In the genomic region with DNA sequence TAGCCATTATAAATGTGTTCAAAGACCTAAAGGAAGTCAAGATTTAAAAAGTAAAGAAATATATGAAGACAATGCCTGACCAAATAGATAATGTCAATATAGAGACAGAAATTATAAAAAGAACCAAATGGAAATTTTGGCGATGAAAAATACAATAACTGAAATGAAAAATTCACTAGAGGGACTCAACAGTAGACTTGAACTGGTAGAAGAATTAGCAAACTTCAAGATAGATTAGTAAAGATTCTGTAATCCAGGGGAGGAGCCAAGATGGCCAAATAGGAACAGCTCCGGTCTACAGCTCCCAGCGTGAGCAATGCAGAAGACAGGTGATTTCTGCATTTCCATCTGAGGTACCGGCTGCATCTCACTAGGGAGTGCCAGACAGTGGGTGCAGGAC, we compare ENCODE assay signal across 21 cellular contexts.
A peak's percentile ranks its signal among the peaks of the same experiment; 100 is the strongest.
DNase-seq lines count a peak whose midpoint lies in the region; ATAC-seq, FAIRE-seq and TF ChIP-seq lines count a peak whose summit lies in the region.
"Had no signal": no experiment of that assay in that cellular context is flagged by ENCODE, and none has a peak within 500 bp of the region (broad histone marks: within the 10 kb centered on the region; RNA-seq: fewer than 3 reads in every experiment).

No MANE protein-coding gene starts in this region.

- H3K9me3 ChIP-seq in HepG2 (ENCODE audit: low read length) (peaks cover 11% of the 10 kb centered on the region), right lobe of liver (no peaks in the 10 kb centered on the region), HUES6 (ENCODE audit: control insufficient read depth, insufficient read depth, low read depth, low read length) (no peaks in the 10 kb centered on the region), iPS-18a (ENCODE audit: control insufficient read depth, low read depth, low read length) (no peaks in the 10 kb centered on the region), pancreas (no peaks in the 10 kb centered on the region)
- H3K9me3 ChIP-seq: BE2C had no signal

- H3K4me3 Mint-ChIP-seq in WTC11: peak overlapping the region; percentile 68
- H3K4me3 Mint-ChIP-seq: CD4-positive, CD25-positive, alpha-beta regulatory T cell; CD8-positive, alpha-beta memory T cell had no signal

- H3K36me3 Mint-ChIP-seq in WTC11: peaks cover 3% of the 10 kb centered on the region
- H3K36me3 Mint-ChIP-seq: CD4-positive, CD25-positive, alpha-beta regulatory T cell; CD8-positive, alpha-beta memory T cell had no signal

- no peak overlapping the region for H3K4me3 ChIP-seq in HepG2 (replicated peaks in 1 of 3; ENCODE audit: insufficient read depth in 1 of 3, low read depth in 2 of 3, low read length in 3 of 3)
- H3K4me3 ChIP-seq in right lobe of liver: no peak overlapping the region
- peak overlapping the region; percentile 62 for H3K4me3 ChIP-seq in HUES6 (ENCODE audit: low read depth, low read length)
- peak overlapping the region; percentile 55 for H3K4me3 ChIP-seq in iPS-18a (ENCODE audit: low read length)
- H3K4me3 ChIP-seq in pancreas: no peak overlapping the region
- H3K4me3 ChIP-seq: GM12878 had no signal

- H3K9ac ChIP-seq in HepG2 (ENCODE audit: insufficient read depth, low read depth, low read length) (no peak overlapping the region), HUES6 (ENCODE audit: low read length) (peak overlapping the region; percentile 68), iPS-18a (ENCODE audit: low read length) (peak overlapping the region; percentile 39)

- CTCF ChIA-PET in HepG2 (lab: Yijun Ruan, JAX; ENCODE audit: low intra/inter-chr PET ratio, low total read pairs) (no interaction called here), WTC11 (lab: Charles Lee) (no interaction called here)

- no peaks in the 10 kb centered on the region for H3K27me3 ChIP-seq in HepG2 (ENCODE audit: control insufficient read depth in 1 of 2, insufficient read depth in 2 of 2, low read length in 2 of 2)
- no peaks in the 10 kb centered on the region for H3K27me3 ChIP-seq in right lobe of liver
- H3K27me3 ChIP-seq in HUES6 (ENCODE audit: control insufficient read depth, insufficient read depth, low read length): no peaks in the 10 kb centered on the region
- H3K27me3 ChIP-seq in iPS-18a (ENCODE audit: control insufficient read depth, insufficient read depth, low read length): peaks cover 24% of the 10 kb centered on the region
- H3K27me3 ChIP-seq in pancreas: no peaks in the 10 kb centered on the region
- H3K27me3 ChIP-seq: BE2C had no signal

- H3K27ac ChIP-seq in HepG2 (ENCODE audit: extremely low read length, insufficient read depth, low read length) (no peak overlapping the region), right lobe of liver (no peak overlapping the region), HUES6 (ENCODE audit: low read depth, low read length) (no peak overlapping the region), iPS-18a (ENCODE audit: low read length) (no peak overlapping the region), pancreas (no peak overlapping the region)
- H3K27ac ChIP-seq: HL-60 had no signal

- no peak overlapping the region for H2AFZ ChIP-seq in HepG2 (ENCODE audit: low read length)

- H3K27me3 Mint-ChIP-seq in WTC11 (ENCODE audit: low read depth): no peaks in the 10 kb centered on the region

- intact Hi-C loops in HepG2 (cut with micrococcal nuclease; ENCODE audit: unreplicated experiment) (no loop called here), right lobe of liver (cut with DNase I) (no loop called here), pancreas (cut with DNase I) (no loop called here)

- no peaks in the 10 kb centered on the region for H3K36me3 ChIP-seq in HepG2 (replicated peaks in 1 of 2; ENCODE audit: control insufficient read depth in 1 of 2, insufficient read depth in 2 of 2, low read length in 2 of 2)
- H3K36me3 ChIP-seq in right lobe of liver: no peaks in the 10 kb centered on the region
- no peaks in the 10 kb centered on the region for H3K36me3 ChIP-seq in HUES6 (ENCODE audit: control insufficient read depth, insufficient read depth, low read length)
- H3K36me3 ChIP-seq in iPS-18a (ENCODE audit: control insufficient read depth, low read depth, low read length): no peaks in the 10 kb centered on the region
- H3K36me3 ChIP-seq in pancreas: no peaks in the 10 kb centered on the region
- H3K36me3 ChIP-seq: BE2C had no signal

- peaks cover 22% of the 10 kb centered on the region for H3K4me1 Mint-ChIP-seq in WTC11
- H3K4me1 Mint-ChIP-seq: CD4-positive, CD25-positive, alpha-beta regulatory T cell; CD8-positive, alpha-beta memory T cell had no signal

- H3K9me3 Mint-ChIP-seq in WTC11: peaks cover 6% of the 10 kb centered on the region

- no peak for TF ChIP-seq RAD21 in HepG2 (CRISPR knock-in tag; IDR thresholded peaks at IDR 0.05)

- H3K27ac Mint-ChIP-seq in WTC11: peak overlapping the region; percentile 13; the same call in 1 of the 2 replicates
- H3K27ac Mint-ChIP-seq: CD4-positive, CD25-positive, alpha-beta regulatory T cell; CD8-positive, alpha-beta memory T cell had no signal

- POLR2A ChIA-PET in HepG2 (lab: Yijun Ruan, JAX): no interaction called here
- POLR2A ChIA-PET in WTC11 (lab: Charles Lee): no interaction called here

- FAIRE-seq in HepG2 (lab: Jason Lieb, UNC) (no peak), pancreas (lab: Jason Lieb, UNC) (no peak)
- FAIRE-seq: GM12878, GM19239, H54 had no signal

- H3K4me1 ChIP-seq in HepG2 (ENCODE audit: insufficient read depth, low read length) (no peaks in the 10 kb centered on the region), right lobe of liver (no peaks in the 10 kb centered on the region), HUES6 (ENCODE audit: control insufficient read depth, insufficient read depth, low read length) (peaks cover 9% of the 10 kb centered on the region), iPS-18a (ENCODE audit: control insufficient read depth, low read depth, low read length) (peaks cover 7% of the 10 kb centered on the region), pancreas (no peaks in the 10 kb centered on the region)
- H3K4me1 ChIP-seq: BE2C had no signal

- H3K4me2 ChIP-seq in HepG2 (ENCODE audit: low read depth, low read length): no peak overlapping the region

- H4K20me1 ChIP-seq in HepG2 (ENCODE audit: insufficient read depth, low read length): no peaks in the 10 kb centered on the region

- no peak for DNase-seq in HepG2 (ENCODE audit: low spot score)
- DNase-seq in right lobe of liver: no peak
- DNase-seq in WTC11 (ENCODE audit: low spot score): no peak
- DNase-seq in pancreas: no peak
- DNase-seq in activated CD8-positive, alpha-beta memory T cell treated with anti-CD3 and anti-CD28 coated beads, Interleukin-2, amount 50 U/mL, for 48 hours: no peak
- DNase-seq: 8988T; BE2C; C1 segment of cervical spinal cord; CD4-positive, CD25-positive, alpha-beta regulatory T cell; COR-L47; DMS79 treated with DMSO at 0.1 percent for 48 hours; Kasumi-1; KG1 had no signal

- in situ Hi-C loops in HepG2 (cut with HindIII; ENCODE audit: extremely low pct_ligation_motif_present, low pct_unique_long_range_greater_than_20kb): no loop called here

- no TSS peak for BruUV-seq in HepG2 (replicated peaks; lab: Mats Ljungman, UMichigan)

- no peak for ATAC-seq in HepG2
- ATAC-seq in right lobe of liver: no peak
- ATAC-seq in WTC11: no peak
- no peak for ATAC-seq in pancreas
- no peak for ATAC-seq in HG03439 (IDR thresholded peaks at IDR 0.05; ENCODE audit: unreplicated experiment)
- ATAC-seq: GM12878 had no signal

- TF ChIP-seq EP300 in HepG2 (IDR thresholded peaks at IDR 0.05; ENCODE audit: low read depth in 2 of 2, low read length in 2 of 2): no peak
- TF ChIP-seq EP300 in HepG2 (CRISPR knock-in tag; IDR thresholded peaks at IDR 0.05; ENCODE audit: borderline replicate concordance): no peak

- TF ChIP-seq POLR2A in HepG2 (IDR thresholded peaks at IDR 0.05; ENCODE audit: insufficient read depth in 1 of 2, low read depth in 2 of 2, low read length in 2 of 2) (no peak), right lobe of liver (IDR thresholded peaks at IDR 0.05) (no peak)

- H3K79me2 ChIP-seq in HepG2 (ENCODE audit: insufficient read depth, low read length): no peaks in the 10 kb centered on the region

- WGBS in HepG2 (ENCODE audit: low lambda C conversion rate): 78% methylated on average over 4 of the region's 4 CpGs
- WGBS in right lobe of liver (ENCODE audit: insufficient coverage, low coverage, low lambda C conversion rate, missing lambda C conversion rate): 84% methylated on average over 3 of the region's 4 CpGs
- WGBS in pancreas, 2 donors: 90 to 96% methylated on average over 4 of the region's 4 CpGs

- TF ChIP-seq CTCF in HepG2 (CRISPR knock-in tag; IDR thresholded peaks at IDR 0.05) (no peak), right lobe of liver (IDR thresholded peaks at IDR 0.05) (no peak), WTC11 (IDR thresholded peaks at IDR 0.05) (no peak), pancreas (IDR thresholded peaks at IDR 0.05) (no peak)

TF ChIP-seq in HepG2, 621 proteins besides CTCF, POLR2A, EP300 and RAD21 (continues in another document):
- no peak for TF ChIP-seq ZSCAN30 (CRISPR knock-in tag; IDR thresholded peaks at IDR 0.05)

TF ChIP-seq in WTC11, 78 proteins besides CTCF, POLR2A, EP300 and RAD21 (continues in another document):
- TF ChIP-seq, protein P1, sequence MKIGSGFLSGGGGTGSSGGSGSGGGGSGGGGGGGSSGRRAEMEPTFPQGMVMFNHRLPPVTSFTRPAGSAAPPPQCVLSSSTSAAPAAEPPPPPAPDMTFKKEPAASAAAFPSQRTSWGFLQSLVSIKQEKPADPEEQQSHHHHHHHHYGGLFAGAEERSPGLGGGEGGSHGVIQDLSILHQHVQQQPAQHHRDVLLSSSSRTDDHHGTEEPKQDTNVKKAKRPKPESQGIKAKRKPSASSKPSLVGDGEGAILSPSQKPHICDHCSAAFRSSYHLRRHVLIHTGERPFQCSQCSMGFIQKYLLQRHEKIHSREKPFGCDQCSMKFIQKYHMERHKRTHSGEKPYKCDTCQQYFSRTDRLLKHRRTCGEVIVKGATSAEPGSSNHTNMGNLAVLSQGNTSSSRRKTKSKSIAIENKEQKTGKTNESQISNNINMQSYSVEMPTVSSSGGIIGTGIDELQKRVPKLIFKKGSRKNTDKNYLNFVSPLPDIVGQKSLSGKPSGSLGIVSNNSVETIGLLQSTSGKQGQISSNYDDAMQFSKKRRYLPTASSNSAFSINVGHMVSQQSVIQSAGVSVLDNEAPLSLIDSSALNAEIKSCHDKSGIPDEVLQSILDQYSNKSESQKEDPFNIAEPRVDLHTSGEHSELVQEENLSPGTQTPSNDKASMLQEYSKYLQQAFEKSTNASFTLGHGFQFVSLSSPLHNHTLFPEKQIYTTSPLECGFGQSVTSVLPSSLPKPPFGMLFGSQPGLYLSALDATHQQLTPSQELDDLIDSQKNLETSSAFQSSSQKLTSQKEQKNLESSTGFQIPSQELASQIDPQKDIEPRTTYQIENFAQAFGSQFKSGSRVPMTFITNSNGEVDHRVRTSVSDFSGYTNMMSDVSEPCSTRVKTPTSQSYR (CRISPR knock-in tag; IDR thresholded peaks at IDR 0.05): no peak
- TF ChIP-seq MXD4 (CRISPR knock-in tag; IDR thresholded peaks at IDR 0.05; ENCODE audit: borderline replicate concordance): no peak

Comparison
In these comparisons a context has a peak if more than half of its experiments do, and no peak if none do; other contexts are left out.
1. H3K4me3 ChIP-seq: peak in HUES6 (single experiment) and iPS-18a (single experiment); none in HepG2 (0 of 3), right lobe of liver (0 of 3) and pancreas (0 of 4).